Comparison of ENCODE assay signal across 21 cellular contexts in the genomic region with DNA sequence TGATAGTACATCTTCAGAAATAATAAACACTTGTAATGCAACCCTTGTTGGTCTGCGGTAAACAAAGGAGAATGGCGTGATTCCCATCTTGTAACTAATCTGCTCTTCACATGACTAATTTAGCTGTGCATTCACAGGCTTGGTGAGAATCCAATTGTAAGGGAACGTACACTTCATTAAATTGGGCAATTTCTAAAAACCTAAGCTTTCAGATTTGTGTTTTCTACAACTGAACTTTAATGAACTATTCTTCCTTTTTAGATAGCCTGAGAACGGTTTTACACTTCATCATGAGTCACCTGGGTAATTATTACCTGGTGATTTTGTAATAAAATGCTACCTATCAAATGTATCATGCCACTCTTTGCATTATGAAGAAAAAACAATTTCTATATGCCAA.
DNase-seq lines count a peak whose midpoint lies in the region; TF ChIP-seq lines count a peak whose summit lies in the region.
"Had no signal": no experiment of that assay in that cellular context is flagged by ENCODE, and none has a peak within 500 bp of the region (broad histone marks: within the 10 kb centered on the region; RNA-seq: fewer than 3 reads in every experiment).

No MANE protein-coding gene starts in this region.

- no peaks in the 10 kb centered on the region for H3K27me3 Mint-ChIP-seq in Calu3 (ENCODE audit: unreplicated experiment)
- H3K27me3 Mint-ChIP-seq: activated B cell treated with CpG ODN at 0.5 μM for 24 hours had no signal

- no peaks in the 10 kb centered on the region for H3K27me3 ChIP-seq in mucosa of rectum (ENCODE audit: control insufficient read depth in 2 of 2, insufficient read depth in 2 of 2, low read length in 2 of 2)

- peak overlapping the region; percentile 97 for H3K27ac ChIP-seq in epithelial cell of prostate
- H3K27ac ChIP-seq in mucosa of rectum (ENCODE audit: low read depth in 2 of 2, low read length in 2 of 2): peak overlapping the region; percentile 26 to 64

- H3K4me1 ChIP-seq in mucosa of rectum (ENCODE audit: control insufficient read depth in 2 of 2, insufficient read depth in 2 of 2, low read length in 2 of 2): peaks cover 10 to 30% of the 10 kb centered on the region in 2 donors

- no TSS peak for BruUV-seq in Calu3 (replicated peaks; lab: Mats Ljungman, UMichigan)

- no peaks in the 10 kb centered on the region for H3K4me1 Mint-ChIP-seq in Calu3 (ENCODE audit: low read depth, unreplicated experiment)
- H3K4me1 Mint-ChIP-seq: activated B cell treated with CpG ODN at 0.5 μM for 24 hours; activated CD4-positive, alpha-beta memory T cell treated with anti-CD3 and anti-CD28 coated beads, Interleukin-2, amount 10 ng/mL, durations not matched to agents 7 days and 5 days had no signal

- H3K9me3 ChIP-seq in mucosa of rectum (ENCODE audit: control insufficient read depth in 2 of 2, low read length in 2 of 2): no peaks in the 10 kb centered on the region
- H3K9me3 ChIP-seq: HAP-1 had no signal

- intact Hi-C loops in Calu3 (cut with micrococcal nuclease; ENCODE audit: unreplicated experiment): loop anchor here (2.0 to 5.0 kb wide), 3 partner anchors 38 to 199 kb away; no protein-coding TSS in a partner anchor

- H3K9me3 Mint-ChIP-seq in Calu3 (ENCODE audit: low read depth, unreplicated experiment): no peaks in the 10 kb centered on the region
- H3K9me3 Mint-ChIP-seq: activated B cell treated with CpG ODN at 0.5 μM for 24 hours; activated CD4-positive, alpha-beta memory T cell treated with anti-CD3 and anti-CD28 coated beads, Interleukin-2, amount 10 ng/mL, durations not matched to agents 7 days and 5 days; activated T-cell treated with anti-CD3 and anti-CD28 coated beads, Interleukin-2, amount 50 U/mL, for 4 hours; nephron had no signal

- H3K9ac ChIP-seq in mucosa of rectum (ENCODE audit: low read depth in 1 of 2, low read length in 2 of 2): no peak overlapping the region

- H3K4me3 Mint-ChIP-seq in Calu3 (ENCODE audit: low read depth, unreplicated experiment): peak overlapping the region; percentile 19
- H3K4me3 Mint-ChIP-seq: activated B cell treated with CpG ODN at 0.5 μM for 24 hours; activated CD4-positive, alpha-beta memory T cell treated with anti-CD3 and anti-CD28 coated beads, Interleukin-2, amount 10 ng/mL, durations not matched to agents 7 days and 5 days; activated T-cell treated with anti-CD3 and anti-CD28 coated beads, Interleukin-2, amount 50 U/mL, for 4 hours; nephron had no signal

- H3K36me3 Mint-ChIP-seq in Calu3 (ENCODE audit: insufficient read depth, unreplicated experiment): peaks cover 6% of the 10 kb centered on the region

- CTCF ChIA-PET in Calu3 (lab: Charles Lee): interaction anchor here (0.7 kb wide), 2 partner anchors 56 to 385 kb away, joined by 3 read pairs; no protein-coding TSS in a partner anchor

- H3K36me3 ChIP-seq in mucosa of rectum (ENCODE audit: control insufficient read depth in 2 of 2, insufficient read depth in 2 of 2, low read length in 2 of 2): no peaks in the 10 kb centered on the region
- H3K36me3 ChIP-seq: HAP-1 had no signal

- DNase-seq in Calu3 (no peak), LoVo (ENCODE audit: low spot score) (peak; percentile 66), epithelial cell of prostate (ENCODE audit: low read depth, low spot score) (peak; percentile 87), NCI-H1092 (lab: John Stamatoyannopoulos, UW) (no peak), cerebellar nuclear complex (lab: John Stamatoyannopoulos, UW) (no peak)
- DNase-seq in stimulated activated CD8-positive, alpha-beta memory T cell treated with anti-CD3 and anti-CD28 coated beads, Interleukin-4, amount 100 ng/mL, for 48 hours: no peak
- DNase-seq: activated B cell treated with CpG ODN at 0.5 μM for 24 hours; activated CD4-positive, alpha-beta memory T cell treated with anti-CD3 and anti-CD28 coated beads, Interleukin-2, amount 10 ng/mL, durations not matched to agents 7 days and 5 days; activated naive CD4-positive, alpha-beta T cell treated with anti-CD3 and anti-CD28 coated beads, Interleukin-2, amount 50 U/mL, for 16 hours; activated T-cell treated with anti-CD3 and anti-CD28 coated beads, Interleukin-2, amount 50 U/mL, for 4 hours; GDM1; hippocampal formation; mesendoderm; posterior cingulate gyrus; stimulated activated CD4-positive, alpha-beta T cell treated with anti-CD3 and anti-CD28 coated beads, Interleukin-1b, Interleukin-23, amount 100 ng/mL, for 48 hours; stimulated activated naive CD8-positive, alpha-beta T cell treated with anti-CD3 and anti-CD28 coated beads, Interleukin-15, Interleukin-2, amounts not matched to agents 100 U/mL and 50 U/mL, for 24 hours; T-helper 2 cell; trophoblast cell had no signal

- H3K4me3 ChIP-seq in mucosa of rectum (ENCODE audit: low read length in 2 of 2): peak overlapping the region in 1 of 2 donors; percentile 17
- H3K4me3 ChIP-seq: HAP-1 had no signal

- no peak overlapping the region for H3K27ac Mint-ChIP-seq in Calu3 (ENCODE audit: unreplicated experiment)
- H3K27ac Mint-ChIP-seq: activated B cell treated with CpG ODN at 0.5 μM for 24 hours; activated CD4-positive, alpha-beta memory T cell treated with anti-CD3 and anti-CD28 coated beads, Interleukin-2, amount 10 ng/mL, durations not matched to agents 7 days and 5 days; nephron had no signal

- no peak for TF ChIP-seq CTCF in Calu3 (IDR thresholded peaks at IDR 0.05; ENCODE audit: unreplicated experiment)

Comparison
In these comparisons a context has a peak if more than half of its experiments do, and no peak if none do; other contexts are left out.
1. DNase-seq: peak in LoVo (single experiment) and epithelial cell of prostate (single experiment); none in Calu3 (single experiment), NCI-H1092 (single experiment), stimulated activated CD8-positive, alpha-beta memory T cell treated with anti-CD3 and anti-CD28 coated beads, Interleukin-4, amount 100 ng/mL, for 48 hours (single experiment) and cerebellar nuclear complex (0 of 2).